Comparison of ENCODE assay signal across 8 cellular contexts in genomic region chr17:38898291-38898679, GRCh38. TPM values are rescaled to one million over a fixed set of nuclear protein-coding genes. Genes with fewer than 3 reads are reported as not detected.
DNase-seq lines count a peak whose midpoint lies in the region; ATAC-seq, FAIRE-seq and TF ChIP-seq lines count a peak whose summit lies in the region.

No MANE protein-coding gene starts in this region.

- ATAC-seq in GM19455 (IDR thresholded peaks at IDR 0.05; ENCODE audit: unreplicated experiment) (peak; percentile 26), HG03378 (IDR thresholded peaks at IDR 0.05; ENCODE audit: unreplicated experiment) (peak; percentile 20), GM12878 (peak; percentile 38), GM18519 (IDR thresholded peaks at IDR 0.05; ENCODE audit: low FRiP score, unreplicated experiment) (no peak), HG02623 (IDR thresholded peaks at IDR 0.05; ENCODE audit: unreplicated experiment) (no peak)

- RAD21 ChIA-PET in GM12878 (lab: Charles Lee; ENCODE audit: unreplicated experiment) = interaction anchor here (1.4 to 2.4 kb wide), 4 partner anchors 12 to 85 kb away, joined by 3 to 10 read pairs (median 8); partner anchors contain the start of gene LASP1

- H3K9me3 ChIP-seq in GM12878 (replicated peaks; ENCODE audit: control insufficient read depth, insufficient read depth, low read length) = no peaks in the 10 kb centered on the region; the same call in 2 of the 3 replicates

- peaks cover 4% of the 10 kb centered on the region for H3K79me2 ChIP-seq in GM12878 (ENCODE audit: control insufficient read depth, insufficient read depth, low read length)

- TF ChIP-seq EP300 in GM12878 (IDR thresholded peaks at IDR 0.05; ENCODE audit: borderline replicate concordance in 1 of 2, control insufficient read depth in 1 of 2, low read depth in 2 of 2, low read length in 2 of 2) = no peak

- CTCF ChIA-PET in GM12878 (lab: Yijun Ruan, JAX) = interaction anchor here (1.0 to 2.0 kb wide), 8 partner anchors 9 to 276 kb away, joined by 3 to 6 read pairs (median 4); partner anchors contain the start of gene LASP1

- peak overlapping the region; percentile 96 for H3K27ac ChIP-seq in GM12878 (ENCODE audit: control insufficient read depth, insufficient read depth)
- peak overlapping the region in 20 of 21 experiments; percentile 17 to 98 (median 74) for H3K27ac ChIP-seq in skin epidermis

- 0 out of 2 replicates have a peak overlapping the region, but pooled peaks have one; percentile 28 for H3K4me3 ChIP-seq in GM12878
- H3K4me3 ChIP-seq in skin epidermis = no peak overlapping the region

- no peak for FAIRE-seq in GM12878 (lab: Jason Lieb, UNC)

- POLR2A ChIA-PET in GM12878 (lab: Charles Lee) = interaction anchor here (0.6 to 2.8 kb wide), 4 partner anchors 10 to 44 kb away, joined by 4 to 21 read pairs (median 8); partner anchors contain the start of genes LASP1 and RPL23

- in situ Hi-C loops in GM12878 (cut with MboI) = no loop called here

- peak overlapping the region; percentile 68 for H2AFZ ChIP-seq in GM12878 (ENCODE audit: control insufficient read depth, low read depth, low read length)

- WGBS in GM12878 (ENCODE audit: insufficient coverage, insufficient replicate concordance, low lambda C conversion rate, missing lambda C conversion rate) = 22% methylated on average over 9 of the region's 9 CpGs

- no peak for TF ChIP-seq RAD21 in GM12878 (IDR thresholded peaks at IDR 0.05; ENCODE audit: insufficient read depth, low read depth, low read length)

- no peak for TF ChIP-seq POLR2A in GM12878 (IDR thresholded peaks at IDR 0.05; ENCODE audit: low read depth, low read length)

- H3K4me1 ChIP-seq in GM12878 (ENCODE audit: control insufficient read depth, insufficient read depth, low read length) = peaks cover 28% of the 10 kb centered on the region

- H4K20me1 ChIP-seq in GM12878 (ENCODE audit: control insufficient read depth, insufficient read depth) = no peaks in the 10 kb centered on the region

- no peaks in the 10 kb centered on the region for H3K27me3 ChIP-seq in GM12878 (replicated peaks in 1 of 2; ENCODE audit: control insufficient read depth in 2 of 2, insufficient read depth in 2 of 2, low read length in 1 of 2)

- no TSS peak for BruUV-seq in GM12878 (replicated peaks; lab: Mats Ljungman, UMichigan)

- peaks cover 20 to 23% of the 10 kb centered on the region in 2 experiments for H3K36me3 ChIP-seq in GM12878 (ENCODE audit: control insufficient read depth in 2 of 2, insufficient read depth in 2 of 2, low read length in 1 of 2)

- peak overlapping the region; percentile 75 for H3K9ac ChIP-seq in GM12878 (ENCODE audit: control insufficient read depth, insufficient read depth, low read length)

- TF ChIP-seq CTCF in GM12878 (IDR thresholded peaks at IDR 0.05 in 2 of 3, conservative IDR thresholded peaks at IDR 0.05 in 1 of 3; ENCODE audit: control insufficient read depth in 2 of 3, extremely low read depth in 1 of 3, insufficient read depth in 1 of 3, low read depth in 3 of 3, low read length in 3 of 3) = no peak

- H3K4me2 ChIP-seq in GM12878 (ENCODE audit: control insufficient read depth, insufficient read depth) = peak overlapping the region; percentile 84

- SMC1A ChIA-PET in GM12878 (lab: Charles Lee; ENCODE audit: uncharacterized antibody, unreplicated experiment) = interaction anchor here (1.0 to 1.9 kb wide), 9 partner anchors 14 to 266 kb away, joined by 3 to 7 read pairs (median 5); partner anchors contain the start of genes LASP1NB and RPL23

- intact Hi-C loops in GM12878 (cut with micrococcal nuclease; ENCODE audit: unreplicated experiment) = no loop called here

- no peak for DNase-seq in GM12878 (ENCODE audit: low read depth, low spot score)
- no peak for DNase-seq in NCI-H524 treated with DMSO at 0.1 percent for 48 hours (lab: John Stamatoyannopoulos, UW)
- no peak for DNase-seq in NCI-H1417 (lab: John Stamatoyannopoulos, UW)

TF ChIP-seq in GM12878, 131 proteins besides CTCF, POLR2A, EP300 and RAD21:
- TF ChIP-seq MXI1 (IDR thresholded peaks at IDR 0.05; ENCODE audit: low read depth, low read length) (no peak), SP1 (IDR thresholded peaks at IDR 0.05; ENCODE audit: low read depth, low read length) (no peak), BHLHE40 (IDR thresholded peaks at IDR 0.05; ENCODE audit: borderline replicate concordance in 1 of 2, low read depth in 2 of 2, low read length in 1 of 2) (no peak), CBX5 (IDR thresholded peaks at IDR 0.05; ENCODE audit: low read depth) (no peak)

RNA-seq across cellular contexts. Expression of gene LASP1, which starts 28.4 kb away (rescaled TPM):
- total RNA-seq in GM12878 (2013; cell fraction: nucleolus; rRNA removed) = 86.9 and 95.9 TPM in 2 replicates
- 40.9 and 42.3 TPM in 2 replicates for total RNA-seq in GM12878 (2014; rRNA removed)
- 33.8 and 37.6 TPM in 2 replicates for total RNA-seq in GM12878 (2014; rRNA removed; fragmentation: Illumina TruSeq; extraction: Trizol)
- 105 and 114 TPM in 2 replicates for total RNA-seq in GM12878 (2021)
- polyA plus RNA-seq in GM12878 (2011; ENCODE audit: low read depth) = 52.3 TPM
- 39.4 and 47.7 TPM in 2 replicates for polyA plus RNA-seq in GM12878 (2011; rRNA removed)
- 88.5 and 98.7 TPM in 2 replicates for polyA plus RNA-seq in GM12878 (2011; cell fraction: cytosol; rRNA removed)
- polyA plus RNA-seq in GM12878 (2011; cell fraction: nucleus; rRNA removed) = 47.3 and 65.2 TPM in 2 replicates
- polyA plus RNA-seq in GM12878 (2012) = 89.6 and 99.7 TPM in 2 replicates
- polyA plus RNA-seq in GM12878 (2014; fragmentation: Illumina TruSeq; extraction: Trizol) = 69.5 and 81.8 TPM in 2 replicates
- 10 to 100 TPM; 21.0 to 27.0 TPM for polyA plus RNA-seq in GM12878 (2014; fragmentation: Nextera tagmentation; extraction: Ambion mirVana)
- polyA plus RNA-seq in GM12878 (2014; rRNA removed) = 78.9 and 85.4 TPM in 2 replicates
- 10 to 100 TPM; 70.8 to 74.5 TPM for polyA plus RNA-seq in GM12878 (2016; fragmentation: Nextera tagmentation; extraction: Ambion mirVana)
- 53.3 and 89.4 TPM in 2 replicates for polyA minus RNA-seq in GM12878 (2011; rRNA and poly(A)+ RNA removed)
- polyA minus RNA-seq in GM12878 (2011; cell fraction: cytosol; rRNA and poly(A)+ RNA removed) = 35.5 and 39.2 TPM in 2 replicates
- polyA minus RNA-seq in GM12878 (2011; cell fraction: nucleus; rRNA and poly(A)+ RNA removed) = 19.1 and 33.7 TPM in 2 replicates

RNA-seq across cellular contexts. Expression of gene RPL23, which starts 44.8 kb away (rescaled TPM):
- total RNA-seq in GM12878 (2013; cell fraction: nucleolus; rRNA removed) = 251 and 278 TPM in 2 replicates
- 2,317 and 2,414 TPM in 2 replicates for total RNA-seq in GM12878 (2014; rRNA removed)
- 3,231 and 3,325 TPM in 2 replicates for total RNA-seq in GM12878 (2014; rRNA removed; fragmentation: Illumina TruSeq; extraction: Trizol)
- 2,200 and 2,256 TPM in 2 replicates for total RNA-seq in GM12878 (2021)
- polyA plus RNA-seq in GM12878 (2011; ENCODE audit: low read depth) = 15,073 TPM
- 2,867 and 3,528 TPM in 2 replicates for polyA plus RNA-seq in GM12878 (2011; rRNA removed)
- polyA plus RNA-seq in GM12878 (2011; cell fraction: cytosol; rRNA removed) = 1,769 and 1,817 TPM in 2 replicates
- polyA plus RNA-seq in GM12878 (2011; cell fraction: nucleus; rRNA removed) = 668 and 763 TPM in 2 replicates
- 4,332 and 4,612 TPM in 2 replicates for polyA plus RNA-seq in GM12878 (2012)
- polyA plus RNA-seq in GM12878 (2014; fragmentation: Illumina TruSeq; extraction: Trizol) = 4,821 and 5,052 TPM in 2 replicates
- polyA plus RNA-seq in GM12878 (2014; fragmentation: Nextera tagmentation; extraction: Ambion mirVana) = 1,000 to 10,000 TPM; 3,319 to 3,754 TPM
- polyA plus RNA-seq in GM12878 (2014; rRNA removed) = 3,219 and 3,296 TPM in 2 replicates
- polyA plus RNA-seq in GM12878 (2016; fragmentation: Nextera tagmentation; extraction: Ambion mirVana) = 1,000 to 10,000 TPM; 2,341 to 2,536 TPM
- 682 and 694 TPM in 2 replicates for polyA minus RNA-seq in GM12878 (2011; rRNA and poly(A)+ RNA removed)
- polyA minus RNA-seq in GM12878 (2011; cell fraction: cytosol; rRNA and poly(A)+ RNA removed) = 326 and 362 TPM in 2 replicates
- 94.9 and 131 TPM in 2 replicates for polyA minus RNA-seq in GM12878 (2011; cell fraction: nucleus; rRNA and poly(A)+ RNA removed)

Comparison
In these comparisons a context has a peak if more than half of its experiments do, and no peak if none do; other contexts are left out.
1. ATAC-seq: peak in GM19455 (single experiment), HG03378 (single experiment) and GM12878 (single experiment); none in GM18519 (single experiment) and HG02623 (single experiment).